7 cellular contexts compared by ENCODE assay signal in genomic region chr20:6007529-6008103, GRCh38. TPM values are rescaled to one million over a fixed set of nuclear protein-coding genes. Genes with fewer than 3 reads are reported as not detected.
A peak's percentile ranks its signal among the peaks of the same experiment; 100 is the strongest.
DNase-seq lines count a peak whose midpoint lies in the region; ATAC-seq and TF ChIP-seq lines count a peak whose summit lies in the region.

No MANE protein-coding gene starts in this region.

- peak overlapping the region; percentile 91 for H3K27ac Mint-ChIP-seq in HFFc6
- peak overlapping the region; percentile 34 for H3K27ac Mint-ChIP-seq in activated CD4-positive, alpha-beta memory T cell treated with anti-CD3 and anti-CD28 coated beads, Interleukin-2, amount 10 ng/mL, durations not matched to agents 7 days and 5 days
- no peak overlapping the region for H3K27ac Mint-ChIP-seq in stimulated activated memory B cell treated with anti-CD40 and anti-IgM and Interleukin-4, amounts not matched to agents 10 μg/mL and 1 μg/mL and 100 μg/mL, for 72 hours

- no peak overlapping the region for H3K27ac ChIP-seq in iPS-18a (ENCODE audit: low read length)

- peak overlapping the region; percentile 86 for H3K4me3 Mint-ChIP-seq in HFFc6
- H3K4me3 Mint-ChIP-seq in activated CD4-positive, alpha-beta memory T cell treated with anti-CD3 and anti-CD28 coated beads, Interleukin-2, amount 10 ng/mL, durations not matched to agents 7 days and 5 days = peak overlapping the region; percentile 94
- peak overlapping the region; percentile 38 for H3K4me3 Mint-ChIP-seq in stimulated activated memory B cell treated with anti-CD40 and anti-IgM and Interleukin-4, amounts not matched to agents 10 μg/mL and 1 μg/mL and 100 μg/mL, for 72 hours

- H3K9ac ChIP-seq in iPS-18a (ENCODE audit: low read length) = no peak overlapping the region

- peaks cover 8% of the 10 kb centered on the region for H3K4me1 ChIP-seq in iPS-18a (ENCODE audit: control insufficient read depth, low read depth, low read length)

- CTCF ChIA-PET in activated CD4-positive, alpha-beta memory T cell treated with anti-CD3 and anti-CD28 coated beads, Interleukin-2, amount 10 ng/mL, durations not matched to agents 7 days and 5 days (lab: Charles Lee) = interaction anchor here (1.0 to 2.1 kb wide), 5 partner anchors 11 to 479 kb away, joined by 3 to 11 read pairs (median 5); no protein-coding TSS in a partner anchor

- H3K4me3 ChIP-seq in iPS-18a (ENCODE audit: low read length) = peak overlapping the region; percentile 92

- TF ChIP-seq CTCF in HFFc6 (IDR thresholded peaks at IDR 0.05) (no peak), GM13977 (IDR thresholded peaks at IDR 0.05; ENCODE audit: extremely low read depth, insufficient read depth, missing control alignments) (no peak)

- H3K36me3 Mint-ChIP-seq in HFFc6 (ENCODE audit: low read depth) = peaks cover 8% of the 10 kb centered on the region
- peaks cover 31% of the 10 kb centered on the region for H3K36me3 Mint-ChIP-seq in activated CD4-positive, alpha-beta memory T cell treated with anti-CD3 and anti-CD28 coated beads, Interleukin-2, amount 10 ng/mL, durations not matched to agents 7 days and 5 days (ENCODE audit: low read depth)
- peaks cover 27% of the 10 kb centered on the region for H3K36me3 Mint-ChIP-seq in stimulated activated memory B cell treated with anti-CD40 and anti-IgM and Interleukin-4, amounts not matched to agents 10 μg/mL and 1 μg/mL and 100 μg/mL, for 72 hours

- in situ Hi-C loops in GM13977 (cut with MboI; ENCODE audit: low pct_unique_long_range_greater_than_20kb, low sequenced_read_pairs, unreplicated experiment) = no loop called here

- POLR2A ChIA-PET in activated CD4-positive, alpha-beta memory T cell treated with anti-CD3 and anti-CD28 coated beads, Interleukin-2, amount 10 ng/mL, durations not matched to agents 7 days and 5 days (lab: Charles Lee) = interaction anchor here (1.1 to 1.4 kb wide), 2 partner anchors 18 to 57 kb away, joined by 3 read pairs; partner anchors contain the start of genes MCM8 and TRMT6

- peaks cover 1% of the 10 kb centered on the region; the same call in 1 of the 2 replicates for H3K27me3 Mint-ChIP-seq in HFFc6 (ENCODE audit: insufficient read depth)
- no peaks in the 10 kb centered on the region for H3K27me3 Mint-ChIP-seq in activated CD4-positive, alpha-beta memory T cell treated with anti-CD3 and anti-CD28 coated beads, Interleukin-2, amount 10 ng/mL, durations not matched to agents 7 days and 5 days
- no peaks in the 10 kb centered on the region for H3K27me3 Mint-ChIP-seq in stimulated activated memory B cell treated with anti-CD40 and anti-IgM and Interleukin-4, amounts not matched to agents 10 μg/mL and 1 μg/mL and 100 μg/mL, for 72 hours

- H3K9me3 ChIP-seq in iPS-18a (ENCODE audit: control insufficient read depth, low read depth, low read length) = no peaks in the 10 kb centered on the region

- peaks cover 30% of the 10 kb centered on the region for H3K4me1 Mint-ChIP-seq in HFFc6 (ENCODE audit: low read depth)
- H3K4me1 Mint-ChIP-seq in activated CD4-positive, alpha-beta memory T cell treated with anti-CD3 and anti-CD28 coated beads, Interleukin-2, amount 10 ng/mL, durations not matched to agents 7 days and 5 days = peaks cover 37% of the 10 kb centered on the region
- peaks cover 36% of the 10 kb centered on the region for H3K4me1 Mint-ChIP-seq in stimulated activated memory B cell treated with anti-CD40 and anti-IgM and Interleukin-4, amounts not matched to agents 10 μg/mL and 1 μg/mL and 100 μg/mL, for 72 hours

- peaks cover 25% of the 10 kb centered on the region for H3K36me3 ChIP-seq in iPS-18a (ENCODE audit: control insufficient read depth, low read depth, low read length)

- H3K27me3 ChIP-seq in iPS-18a (ENCODE audit: control insufficient read depth, insufficient read depth, low read length) = no peaks in the 10 kb centered on the region

- no peak for ATAC-seq in stimulated activated memory B cell treated with anti-CD40 and anti-IgM and Interleukin-4, amounts not matched to agents 10 μg/mL and 1 μg/mL and 100 μg/mL, for 72 hours
- no peak for ATAC-seq in GM21723 (IDR thresholded peaks at IDR 0.05; ENCODE audit: unreplicated experiment)

- DNase-seq in HFFc6 (no peak), GM13977 (ENCODE audit: low spot score) (no peak)
- DNase-seq in activated CD4-positive, alpha-beta memory T cell treated with anti-CD3 and anti-CD28 coated beads, Interleukin-2, amount 10 ng/mL, durations not matched to agents 7 days and 5 days = no peak
- no peak for DNase-seq in effector CD8-positive, alpha-beta T cell (lab: John Stamatoyannopoulos, UW)

- H3K9me3 Mint-ChIP-seq in HFFc6 = no peaks in the 10 kb centered on the region
- H3K9me3 Mint-ChIP-seq in activated CD4-positive, alpha-beta memory T cell treated with anti-CD3 and anti-CD28 coated beads, Interleukin-2, amount 10 ng/mL, durations not matched to agents 7 days and 5 days = no peaks in the 10 kb centered on the region
- no peaks in the 10 kb centered on the region for H3K9me3 Mint-ChIP-seq in stimulated activated memory B cell treated with anti-CD40 and anti-IgM and Interleukin-4, amounts not matched to agents 10 μg/mL and 1 μg/mL and 100 μg/mL, for 72 hours

RNA-seq across cellular contexts. Expression of gene CRLS1, which starts 1.7 kb away (rescaled TPM):
- 10 to 100 TPM; 30.0 to 39.9 (median 36.9) TPM for total RNA-seq in HFFc6 (2021; fragmentation: NEBNext Ultra II Directional; extraction: Animal tissue kit (Norgen Biotek cat#: 25700))
- 10 to 100 TPM; 25.3 to 27.8 TPM for total RNA-seq in activated CD4-positive, alpha-beta memory T cell treated with anti-CD3 and anti-CD28 coated beads, Interleukin-2, amount 10 ng/mL, durations not matched to agents 7 days and 5 days

RNA-seq across cellular contexts. Expression of gene LRRN4, which starts 46.2 kb away (rescaled TPM):
- total RNA-seq in HFFc6 (2021; fragmentation: NEBNext Ultra II Directional; extraction: Animal tissue kit (Norgen Biotek cat#: 25700)) = under 1 TPM in 2 of 6 experiments, not detected in 4; 0.09 to 0.10 TPM
- not detected for total RNA-seq in activated CD4-positive, alpha-beta memory T cell treated with anti-CD3 and anti-CD28 coated beads, Interleukin-2, amount 10 ng/mL, durations not matched to agents 7 days and 5 days

RNA-seq across cellular contexts. Expression of gene MCM8, which starts 57.2 kb away (rescaled TPM):
- total RNA-seq in HFFc6 (2021; fragmentation: NEBNext Ultra II Directional; extraction: Animal tissue kit (Norgen Biotek cat#: 25700)) = 10 to 100 TPM in 5 of 6 experiments, 1 to 10 TPM in 1; 7.6 to 14.2 (median 13.8) TPM
- total RNA-seq in activated CD4-positive, alpha-beta memory T cell treated with anti-CD3 and anti-CD28 coated beads, Interleukin-2, amount 10 ng/mL, durations not matched to agents 7 days and 5 days = 10 to 100 TPM; 33.2 to 34.5 TPM

RNA-seq across cellular contexts. Expression of gene TRMT6, which starts 57.3 kb away (rescaled TPM):
- total RNA-seq in HFFc6 (2021; fragmentation: NEBNext Ultra II Directional; extraction: Animal tissue kit (Norgen Biotek cat#: 25700)) = 10 to 100 TPM; 15.2 to 19.8 (median 18.0) TPM
- 10 to 100 TPM; 17.0 to 19.1 TPM for total RNA-seq in activated CD4-positive, alpha-beta memory T cell treated with anti-CD3 and anti-CD28 coated beads, Interleukin-2, amount 10 ng/mL, durations not matched to agents 7 days and 5 days

Comparison
In these comparisons a context has a peak if more than half of its experiments do, and no peak if none do; other contexts are left out.
1. H3K4me3 Mint-ChIP-seq: peak in every context shown above with its lines; median percentile 94 in activated CD4-positive, alpha-beta memory T cell treated with anti-CD3 and anti-CD28 coated beads, Interleukin-2, amount 10 ng/mL, durations not matched to agents 7 days and 5 days; 86 in HFFc6; 38 in stimulated activated memory B cell treated with anti-CD40 and anti-IgM and Interleukin-4, amounts not matched to agents 10 μg/mL and 1 μg/mL and 100 μg/mL, for 72 hours.